In the genomic region with DNA sequence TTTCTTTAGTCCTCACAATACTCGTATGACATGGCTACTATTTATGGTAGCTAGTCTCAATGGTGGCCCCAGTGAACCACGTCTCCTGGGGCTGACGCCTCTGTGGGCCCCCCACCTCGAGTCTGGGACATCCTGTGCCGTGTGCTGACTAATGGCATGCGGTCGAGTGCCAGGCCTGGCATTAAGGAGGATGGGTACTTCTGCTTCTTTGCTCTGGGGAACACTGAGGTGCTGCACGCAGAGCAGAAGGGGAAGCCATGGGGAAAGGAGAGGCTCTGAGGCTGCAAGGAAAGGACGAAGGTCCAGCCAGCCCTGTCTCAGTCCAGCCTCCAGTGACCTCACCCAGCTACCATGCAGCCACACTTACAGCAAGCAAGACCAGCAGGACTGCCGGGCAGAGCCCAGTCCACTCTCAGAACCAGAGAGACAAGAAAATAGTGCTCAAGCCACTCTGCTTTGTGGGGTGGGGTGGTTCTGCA, we compare ENCODE assay signal across 10 cellular contexts. TPM values are rescaled to one million over a fixed set of nuclear protein-coding genes. Genes with fewer than 3 reads are reported as not detected.
DNase-seq lines count a peak whose midpoint lies in the region; ATAC-seq and TF ChIP-seq lines count a peak whose summit lies in the region.
"Had no signal": no experiment of that assay in that cellular context is flagged by ENCODE, and none has a peak within 500 bp of the region (broad histone marks: within the 10 kb centered on the region; RNA-seq: fewer than 3 reads in every experiment).

No MANE protein-coding gene starts in this region.

- H3K4me1 ChIP-seq in left ventricle myocardium inferior (peaks cover 35% of the 10 kb centered on the region), spleen (peaks cover 9 to 47% (median 25%) of the 10 kb centered on the region in 6 donors)

- DNase-seq in SKM-1 (lab: John Stamatoyannopoulos, UW; ENCODE audit: unreplicated experiment): peak; percentile 33
- DNase-seq in left ventricle myocardium inferior: no peak
- peak; percentile 83 for DNase-seq in spleen
- DNase-seq in NCI-H1436 treated with DMSO at 0.1 percent for 48 hours (lab: John Stamatoyannopoulos, UW): no peak
- no peak for DNase-seq in cerebellar nuclear complex (lab: John Stamatoyannopoulos, UW)
- no peak for DNase-seq in T-helper 2 cell
- DNase-seq: activated T-cell treated with anti-CD3 and anti-CD28 coated beads for 4 hours had no signal

- no peaks in the 10 kb centered on the region for H3K27me3 ChIP-seq in left ventricle myocardium inferior (ENCODE audit: low read depth)
- no peaks in the 10 kb centered on the region for H3K27me3 ChIP-seq in spleen (replicated peaks in 1 of 7)
- H3K27me3 ChIP-seq: breast epithelium had no signal

- ATAC-seq in GM18868 (IDR thresholded peaks at IDR 0.05; ENCODE audit: unreplicated experiment): peak; percentile 62
- no peak for ATAC-seq in HG03442 (IDR thresholded peaks at IDR 0.05; ENCODE audit: unreplicated experiment)

- H3K4me3 ChIP-seq in left ventricle myocardium inferior (no peak overlapping the region), spleen (no peak overlapping the region)
- H3K4me3 ChIP-seq: breast epithelium had no signal

- H3K9me3 ChIP-seq in left ventricle myocardium inferior (replicated peaks) (no peaks in the 10 kb centered on the region), spleen (no peaks in the 10 kb centered on the region)
- H3K9me3 ChIP-seq: breast epithelium had no signal

- no peaks in the 10 kb centered on the region for H3K36me3 ChIP-seq in left ventricle myocardium inferior
- H3K36me3 ChIP-seq in spleen: no peaks in the 10 kb centered on the region
- H3K36me3 ChIP-seq: breast epithelium had no signal

- intact Hi-C loops in left ventricle myocardium inferior (cut with micrococcal nuclease): no loop called here
- intact Hi-C loops in spleen (cut with DNase I; ENCODE audit: low total_unique reads): no loop called here

- 22 to 38% (median 35%) methylated on average over 9 to 10 of the region's 10 CpGs for WGBS in spleen, 5 donors

- H3K27ac ChIP-seq in left ventricle myocardium inferior (replicated peaks) (peak overlapping the region; percentile 76), spleen (peak overlapping the region in 5 of 8 donors; percentile 2 to 56 (median 41))
- H3K27ac ChIP-seq: breast epithelium had no signal

- no peak for TF ChIP-seq CTCF in left ventricle myocardium inferior (IDR thresholded peaks at IDR 0.05; ENCODE audit: borderline replicate concordance)
- no peak for TF ChIP-seq CTCF in spleen (IDR thresholded peaks at IDR 0.05 in 8 of 11, conservative IDR thresholded peaks at IDR 0.05 in 3 of 11)

- TF ChIP-seq POLR2A in spleen (IDR thresholded peaks at IDR 0.05): no peak

RNA-seq across cellular contexts. Expression of a gene that starts 5.7 kb away (rescaled TPM):
- total RNA-seq in left ventricle myocardium inferior (350 TPM), spleen (100 to 1,000 TPM; 120 to 309 (median 197) TPM)
- polyA plus RNA-seq in spleen: 100 to 1,000 TPM in 1 of 3 donors, 10 to 100 TPM in 2; 52.3 to 114 (median 83.0) TPM

Comparison
In these comparisons a context has a peak if more than half of its experiments do, and no peak if none do; other contexts are left out.
1. DNase-seq: peak in SKM-1 (single experiment) and spleen (single experiment); none in left ventricle myocardium inferior (single experiment), NCI-H1436 treated with DMSO at 0.1 percent for 48 hours (single experiment), cerebellar nuclear complex (0 of 2) and T-helper 2 cell (0 of 5).